8 cellular contexts compared by ENCODE assay signal in the genomic region with DNA sequence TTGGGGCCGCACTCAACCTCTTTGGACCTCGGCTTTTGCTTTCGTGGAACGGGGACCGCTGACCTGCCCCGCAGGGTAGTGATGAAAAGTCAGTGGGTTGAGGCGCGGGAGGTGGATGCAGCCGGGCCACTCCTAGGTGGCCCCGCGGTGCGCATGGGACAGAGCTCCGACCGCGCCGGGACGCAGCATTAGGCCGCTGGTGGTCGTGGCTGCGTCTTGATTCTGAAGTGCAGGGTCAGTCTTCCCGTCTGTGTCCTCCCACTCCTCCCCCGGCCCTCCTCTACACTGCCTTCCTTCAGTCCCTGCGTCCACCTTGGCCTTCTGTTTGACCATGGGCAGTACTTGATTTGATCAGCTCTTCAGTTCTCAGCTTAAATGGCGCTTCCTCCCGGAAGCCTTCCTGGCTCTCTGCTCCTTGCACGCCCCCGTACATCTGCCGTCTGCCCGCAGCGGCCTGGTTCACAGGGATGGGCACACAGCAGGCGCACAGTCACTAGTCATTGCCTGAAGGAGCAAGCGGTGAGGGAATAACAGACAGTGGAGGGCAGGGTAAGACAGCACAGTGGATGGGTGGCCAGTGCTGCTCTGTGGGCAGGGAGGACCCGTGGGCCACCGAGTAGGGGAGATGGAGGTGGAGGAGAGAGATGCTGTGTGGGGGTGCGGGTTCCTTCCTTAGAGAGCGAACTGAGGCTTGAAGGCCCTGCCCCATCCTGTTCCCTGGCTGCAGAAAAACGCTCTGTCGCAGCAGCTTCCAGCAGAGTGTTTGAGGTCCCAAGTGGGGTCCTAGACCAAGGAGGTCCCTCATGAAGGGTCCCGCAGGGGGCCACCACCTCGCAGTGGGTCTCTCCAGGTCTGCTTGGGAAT. TPM values are rescaled to one million over a fixed set of nuclear protein-coding genes. Genes with fewer than 3 reads are reported as not detected.
DNase-seq lines count a peak whose midpoint lies in the region; ATAC-seq and TF ChIP-seq lines count a peak whose summit lies in the region.

No MANE protein-coding gene starts in this region.

- no peaks in the 10 kb centered on the region for H3K79me2 ChIP-seq in OCI-LY1 (ENCODE audit: insufficient read depth, low read length)

- no peak overlapping the region for H2AFZ ChIP-seq in OCI-LY1 (ENCODE audit: low read length)

- peak overlapping the region; percentile 63; the same call in 1 of the 2 replicates for H3K9ac ChIP-seq in OCI-LY1 (ENCODE audit: low read length)

- peak overlapping the region; percentile 91 for H3K27ac ChIP-seq in OCI-LY1 (ENCODE audit: low read depth, low read length, poor library complexity, severe bottlenecking)
- peak overlapping the region; percentile 48 to 73 for H3K27ac ChIP-seq in ascending aorta

- intact Hi-C loops in ascending aorta (cut with DNase I): no loop called here

- no peaks in the 10 kb centered on the region for H4K20me1 ChIP-seq in OCI-LY1 (ENCODE audit: insufficient read depth, low read length)

- H3K9me3 ChIP-seq in OCI-LY1 (ENCODE audit: low read length) (no peaks in the 10 kb centered on the region), ascending aorta (no peaks in the 10 kb centered on the region)

- H3K4me1 ChIP-seq in OCI-LY1 (ENCODE audit: insufficient read depth, low read length, severe bottlenecking): peaks cover 68% of the 10 kb centered on the region
- H3K4me1 ChIP-seq in ascending aorta: peaks cover 2 to 3% of the 10 kb centered on the region in 2 donors

- H3K4me3 ChIP-seq in OCI-LY1 (ENCODE audit: low read depth, low read length, poor library complexity, severe bottlenecking) (peak overlapping the region; percentile 70), ascending aorta (peak overlapping the region; percentile 59 to 83)

- ATAC-seq in GM18502 (IDR thresholded peaks at IDR 0.05; ENCODE audit: poor library complexity, unreplicated experiment) (peak; percentile 30), HG02884 (IDR thresholded peaks at IDR 0.05; ENCODE audit: unreplicated experiment) (no peak)

- H3K36me3 ChIP-seq in OCI-LY1 (ENCODE audit: insufficient read depth, low read length) (peaks cover 10% of the 10 kb centered on the region; the same call in 1 of the 2 replicates), ascending aorta (no peaks in the 10 kb centered on the region)

- TF ChIP-seq CTCF in OCI-LY1 (IDR thresholded peaks at IDR 0.05; ENCODE audit: low read length) (no peak), ascending aorta (IDR thresholded peaks at IDR 0.05) (no peak)

- H3F3A ChIP-seq in OCI-LY1 (ENCODE audit: insufficient read depth, low read length): no peaks in the 10 kb centered on the region

- no peaks in the 10 kb centered on the region for H3K9me2 ChIP-seq in OCI-LY1 (ENCODE audit: low read depth, low read length)

- H3K27me3 ChIP-seq in OCI-LY1 (ENCODE audit: insufficient read depth, low read length) (no peaks in the 10 kb centered on the region), ascending aorta (no peaks in the 10 kb centered on the region)

- H3K4me2 ChIP-seq in OCI-LY1 (ENCODE audit: low read length): peak overlapping the region; percentile 77

- no peak for DNase-seq in ascending aorta (ENCODE audit: low spot score in 2 of 2)
- DNase-seq in iPS-NIHi7 (ENCODE audit: extremely low spot score): peak; percentile 54
- peak; percentile 33 to 54 for DNase-seq in stimulated activated CD4-positive, alpha-beta T cell treated with anti-CD3 and anti-CD28 coated beads, Interleukin-2, amount 100 ng/mL, for 24 hours
- no peak for DNase-seq in SW 1271 (lab: John Stamatoyannopoulos, UW)
- DNase-seq in activated gamma-delta T cell (lab: John Stamatoyannopoulos, UW): no peak

RNA-seq across cellular contexts. Expression of gene THEMIS2, which starts 0.7 kb away (rescaled TPM):
- 206 TPM for total RNA-seq in ascending aorta

RNA-seq across cellular contexts. Expression of gene RPA2, which starts 41.3 kb away (rescaled TPM):
- total RNA-seq in ascending aorta: 36.8 TPM

RNA-seq across cellular contexts. Expression of gene PPP1R8, which starts 42.5 kb away (rescaled TPM):
- 7.1 TPM for total RNA-seq in ascending aorta

Comparison
In these comparisons a context has a peak if more than half of its experiments do, and no peak if none do; other contexts are left out.
1. DNase-seq: peak in iPS-NIHi7 (single experiment) and stimulated activated CD4-positive, alpha-beta T cell treated with anti-CD3 and anti-CD28 coated beads, Interleukin-2, amount 100 ng/mL, for 24 hours (2 of 2); none in ascending aorta (0 of 2), SW 1271 (0 of 2) and activated gamma-delta T cell (single experiment).